8 cellular contexts compared by ENCODE assay signal in genomic region chr6:109440325-109441068, GRCh38. TPM values are rescaled to one million over a fixed set of nuclear protein-coding genes. Genes with fewer than 3 reads are reported as not detected.
A peak's percentile ranks its signal among the peaks of the same experiment; 100 is the strongest.
DNase-seq lines count a peak whose midpoint lies in the region; ATAC-seq, FAIRE-seq and TF ChIP-seq lines count a peak whose summit lies in the region.

PPIL6 (minus strand) TSS chr6:109440628; CDS start chr6:109440590, 38 bp downstream.
SMPD2 (plus strand) TSS chr6:109440724; CDS start chr6:109441122, 398 bp downstream.

- peaks cover 5 to 32% of the 10 kb centered on the region in 2 donors for H3K36me3 Mint-ChIP-seq in CD4-positive, alpha-beta memory T cell

- H3K27ac Mint-ChIP-seq in CD4-positive, alpha-beta memory T cell: peak within 1 kb of the TSS; percentile 96 to 98 (median 97)

- CTCF ChIA-PET in CD4-positive, alpha-beta memory T cell (lab: Charles Lee; ENCODE audit: partially characterized antibody): interaction anchor here (0.9 to 6.3 kb wide), 12 partner anchors 13 to 599 kb away, joined by 3 to 70 read pairs (median 8); partner anchors contain the start of genes CD164, MICAL1 and ZBTB24
- CTCF ChIA-PET in H1 (lab: Charles Lee; ENCODE audit: partially characterized antibody): interaction anchor here (0.7 to 6.1 kb wide), 13 partner anchors 13 to 570 kb away, joined by 3 to 63 read pairs (median 3); partner anchors contain the start of gene MICAL1

- no peak within 1 kb of the TSS for H2AK5ac ChIP-seq in H1 (ENCODE audit: low read depth, low read length)

- peaks cover 6 to 9% of the 10 kb centered on the region in 2 experiments for H4K20me1 ChIP-seq in H1 (replicated peaks in 1 of 2; ENCODE audit: control insufficient read depth in 1 of 2, insufficient read depth in 2 of 2, low read length in 2 of 2)

- intact Hi-C loops in CD4-positive, alpha-beta memory T cell (cut with micrococcal nuclease): loop anchor here (1.0 to 5.0 kb wide), 8 partner anchors 10 to 1542 kb away; partner anchors contain the start of genes CEP57L1, MICAL1, RPF2 and SESN1

- POLR2A ChIA-PET in CD4-positive, alpha-beta memory T cell (lab: Charles Lee; ENCODE audit: partially characterized antibody): interaction anchor here (0.6 to 10.9 kb wide), 17 partner anchors 9 to 1617 kb away, joined by 3 to 220 read pairs (median 5); partner anchors contain the start of genes AK9, CD164, CEP57L1 and FIG4
- POLR2A ChIA-PET in H1 (lab: Charles Lee; ENCODE audit: partially characterized antibody): interaction anchor here (0.6 to 5.8 kb wide), 11 partner anchors 11 to 145 kb away, joined by 3 to 85 read pairs (median 5); partner anchors contain the start of genes CD164, MICAL1 and ZBTB24

- 0 out of 2 replicates have a peak within 1 kb of the TSS, but pooled peaks have one; percentile 92 for H2BK15ac ChIP-seq in H1 (ENCODE audit: low read length)

- ATAC-seq in GM19328 (IDR thresholded peaks at IDR 0.05; ENCODE audit: unreplicated experiment): peak; percentile 91
- peak; percentile 84 for ATAC-seq in HG03460 (IDR thresholded peaks at IDR 0.05; ENCODE audit: unreplicated experiment)

- FAIRE-seq in H1 (lab: Jason Lieb, UNC): no peak

- peak within 1 kb of the TSS; percentile 89 for H3K27ac ChIP-seq in CD4-positive, alpha-beta memory T cell (ENCODE audit: low read depth, low read length)
- H3K27ac ChIP-seq in H1 (ENCODE audit: low read depth, low read length) (peak within 1 kb of the TSS; percentile 56), mesodermal cell (ENCODE audit: low read depth, low read length, severe bottlenecking) (peak within 1 kb of the TSS; percentile 95)

- peak within 1 kb of the TSS; percentile 78 for H2BK5ac ChIP-seq in H1 (ENCODE audit: low read depth, low read length)

- TF ChIP-seq RAD21 in H1 (IDR thresholded peaks at IDR 0.05 in 1 of 2, conservative IDR thresholded peaks at IDR 0.05 in 1 of 2; ENCODE audit: low read depth in 2 of 2, low read length in 2 of 2): no peak; a peak in 1 of 4 replicates

- H2BK12ac ChIP-seq in H1 (ENCODE audit: low read depth, low read length): no peak within 1 kb of the TSS

- peak within 1 kb of the TSS; percentile 72 for H4K91ac ChIP-seq in H1 (replicated peaks; ENCODE audit: insufficient read length, low read length)

- no peaks in the 10 kb centered on the region for H3K27me3 ChIP-seq in CD4-positive, alpha-beta memory T cell (ENCODE audit: insufficient read depth, low read length)
- peaks cover 0 to 2% (median 0%) of the 10 kb centered on the region in 4 experiments; a peak in 1 of 7 replicates for H3K27me3 ChIP-seq in H1 (replicated peaks in 1 of 4; ENCODE audit: control insufficient read depth in 3 of 4, extremely low read depth in 1 of 4, insufficient read depth in 3 of 4, low read length in 3 of 4)

- no peak within 1 kb of the TSS for H2BK120ac ChIP-seq in H1 (replicated peaks; ENCODE audit: low read depth, low read length)

- peak in 1 of 2 experiments; percentile 54; a peak in 2 of 3 replicates for TF ChIP-seq POLR2A in H1 (IDR thresholded peaks at IDR 0.05; ENCODE audit: control extremely low read depth in 1 of 2, low read depth in 2 of 2, low read length in 2 of 2)

- peak within 1 kb of the TSS; percentile 90 for H3K18ac ChIP-seq in H1 (ENCODE audit: extremely low read depth, low read length)

- H3K9ac ChIP-seq in H1 (replicated peaks in 1 of 4; ENCODE audit: extremely low read depth in 1 of 4, low read depth in 3 of 4, low read length in 3 of 4): peak within 1 kb of the TSS; percentile 25 to 79 (median 76)

- TF ChIP-seq EP300 in H1 (IDR thresholded peaks at IDR 0.05; ENCODE audit: borderline replicate concordance in 1 of 2, low read depth in 2 of 2, low read length in 2 of 2): no peak

- no peaks in the 10 kb centered on the region for H3K9me3 ChIP-seq in CD4-positive, alpha-beta memory T cell (ENCODE audit: control insufficient read depth in 1 of 2, low read length in 2 of 2)
- H3K9me3 ChIP-seq in H1 (ENCODE audit: insufficient read depth in 2 of 2, low read depth in 1 of 2, low read length in 1 of 2) (no peaks in the 10 kb centered on the region), mesodermal cell (ENCODE audit: control insufficient read depth, low read length) (no peaks in the 10 kb centered on the region)

- no peaks in the 10 kb centered on the region for H3K9me3 Mint-ChIP-seq in CD4-positive, alpha-beta memory T cell

- H3K27me3 Mint-ChIP-seq in CD4-positive, alpha-beta memory T cell: no peaks in the 10 kb centered on the region

- H3K4ac ChIP-seq in H1 (replicated peaks; ENCODE audit: insufficient read length, low read depth, low read length): no peak within 1 kb of the TSS

- peak in 1 of 3 experiments; percentile 16; a peak in 1 of 4 replicates for TF ChIP-seq CTCF in H1 (IDR thresholded peaks at IDR 0.05; ENCODE audit: control extremely low read depth in 1 of 3, insufficient read depth in 1 of 3, low read depth in 1 of 3, low read length in 3 of 3)

- H2BK20ac ChIP-seq in H1 (ENCODE audit: low read length): peak within 1 kb of the TSS; percentile 72; the same call in 1 of the 2 replicates

- 1% methylated on average over 77 of the region's 103 CpGs; no CpG with 5 or more reads in 1 of the 2 experiments for WGBS in H1 (ENCODE audit: extremely low coverage in 1 of 2, insufficient coverage in 1 of 2, insufficient read length in 1 of 2, insufficient replicate concordance in 2 of 2, low coverage in 1 of 2, low lambda C conversion rate in 2 of 2, missing lambda C conversion rate in 1 of 2), 2 experiments
- 0% methylated on average over 77 to 85 of the region's 103 CpGs for WGBS in mesodermal cell (ENCODE audit: insufficient coverage in 2 of 2), 2 experiments

- H3K36me3 ChIP-seq in CD4-positive, alpha-beta memory T cell (ENCODE audit: insufficient read depth, low read length): peaks cover 13% of the 10 kb centered on the region
- H3K36me3 ChIP-seq in H1 (ENCODE audit: control insufficient read depth in 2 of 4, insufficient read depth in 4 of 4, low read length in 3 of 4): peaks cover 9 to 34% (median 20%) of the 10 kb centered on the region in 4 experiments; a peak in 5 of 8 replicates
- peaks cover 32% of the 10 kb centered on the region for H3K36me3 ChIP-seq in mesodermal cell (ENCODE audit: control insufficient read depth, insufficient read depth, low read length)

- H3K56ac ChIP-seq in H1 (replicated peaks; ENCODE audit: insufficient read length, low read depth, low read length): no peak within 1 kb of the TSS

- H2AFZ ChIP-seq in H1 (ENCODE audit: low read length): peak within 1 kb of the TSS; percentile 81; the same call in 1 of the 2 replicates

- DNase-seq in CD4-positive, alpha-beta memory T cell: peak; percentile 77 to 84 (median 80)
- DNase-seq in NCI-H82 treated with DMSO at 0.1 percent for 48 hours (lab: John Stamatoyannopoulos, UW; ENCODE audit: unreplicated experiment) (peak; percentile 54), H1 (ENCODE audit: low read depth in 1 of 2, low spot score in 2 of 2) (peak; percentile 67 to 86)
- peak; percentile 59 to 66 for DNase-seq in activated CD8-positive, alpha-beta memory T cell treated with anti-CD3 and anti-CD28 coated beads for 4 hours (ENCODE audit: low read depth in 2 of 2)
- peak; percentile 56 for DNase-seq in stimulated activated CD8-positive, alpha-beta memory T cell treated with anti-CD3 and anti-CD28 coated beads, Interleukin-15, amount 100 ng/mL, for 24 hours (ENCODE audit: low read depth)

- peak within 1 kb of the TSS; percentile 70 to 95 for H3K4me2 ChIP-seq in H1 (ENCODE audit: insufficient read depth in 1 of 2, low read depth in 2 of 2, low read length in 2 of 2)

- H4K5ac ChIP-seq in H1 (ENCODE audit: insufficient read length, low read depth, low read length): no peak within 1 kb of the TSS

- peaks cover 0 to 3% of the 10 kb centered on the region in 2 experiments; a peak in 1 of 4 replicates for H3K79me2 ChIP-seq in H1 (ENCODE audit: control insufficient read depth in 1 of 2, insufficient read depth in 2 of 2, low read length in 2 of 2)

- no peak within 1 kb of the TSS for H3K23ac ChIP-seq in H1 (ENCODE audit: insufficient read length)

- H3K14ac ChIP-seq in H1 (ENCODE audit: insufficient read length): no peak within 1 kb of the TSS

- H3K4me3 Mint-ChIP-seq in CD4-positive, alpha-beta memory T cell: peak within 1 kb of the TSS; percentile 91 to 98 (median 94)

- H3K4me3 ChIP-seq in CD4-positive, alpha-beta memory T cell (ENCODE audit: low read length in 2 of 2): peak within 1 kb of the TSS; percentile 69 to 82
- H3K4me3 ChIP-seq in H1 (ENCODE audit: extremely low read depth in 1 of 4, insufficient read depth in 2 of 4, low read depth in 3 of 4, low read length in 4 of 4) (peak within 1 kb of the TSS; percentile 76 to 92 (median 90)), mesodermal cell (ENCODE audit: extremely low read depth, insufficient read depth, low read length, poor library complexity, severe bottlenecking) (peak within 1 kb of the TSS; percentile 83)

- no peaks in the 10 kb centered on the region; the same call in none of the 2 replicates for H3K79me1 ChIP-seq in H1 (ENCODE audit: low read depth, low read length)

- H3K23me2 ChIP-seq in H1 (ENCODE audit: low read depth, low read length): peaks cover 5% of the 10 kb centered on the region; the same call in 1 of the 2 replicates

- peaks cover 15 to 32% (median 21%) of the 10 kb centered on the region in 4 donors for H3K4me1 Mint-ChIP-seq in CD4-positive, alpha-beta memory T cell

- H3K4me1 ChIP-seq in CD4-positive, alpha-beta memory T cell (ENCODE audit: insufficient read depth, low read length): peaks cover 25% of the 10 kb centered on the region
- peaks cover 2 to 9% (median 5%) of the 10 kb centered on the region in 4 experiments for H3K4me1 ChIP-seq in H1 (replicated peaks in 1 of 4; ENCODE audit: control insufficient read depth in 3 of 4, insufficient read depth in 4 of 4, low read length in 3 of 4)
- H3K4me1 ChIP-seq in mesodermal cell (ENCODE audit: control insufficient read depth, insufficient read depth, low read length, poor library complexity, severe bottlenecking): peaks cover 2% of the 10 kb centered on the region

- H4K8ac ChIP-seq in H1 (ENCODE audit: extremely low read depth, insufficient read depth, low read length): peak within 1 kb of the TSS; percentile 83; the same call in 1 of the 2 replicates

RNA-seq across cellular contexts. Expression of gene PPIL6, which starts in this region (rescaled TPM):
- total RNA-seq in CD4-positive, alpha-beta memory T cell: under 1 TPM; 0.39 to 0.52 TPM
- polyA plus RNA-seq in CD4-positive, alpha-beta memory T cell: under 1 TPM; 0.33 to 0.35 TPM
- 1.3 and 1.5 TPM in 2 replicates for total RNA-seq in H1 (2021; fragmentation: NEBNext Ultra II Directional; extraction: Animal tissue kit (Norgen Biotek cat#: 25700))
- polyA plus RNA-seq in H1 (2011; rRNA removed): 0.19 and 0.42 TPM in 2 replicates
- 0.84 TPM for polyA plus RNA-seq in H1 (2011; cell fraction: cytosol; rRNA removed)
- 0.39 TPM for polyA plus RNA-seq in H1 (2011; cell fraction: nucleus; rRNA removed)
- 0.44 to 1.5 TPM (median 0.61 TPM) in 4 replicates for polyA plus RNA-seq in H1 (2012, experiment 1 of 2)
- 0.13 TPM for polyA plus RNA-seq in H1 (2012, experiment 2 of 2)
- polyA plus RNA-seq in H1 (2013, experiment 1 of 2): 0.55 TPM
- 0.40 TPM for polyA plus RNA-seq in H1 (2013, experiment 2 of 2)
- polyA minus RNA-seq in H1 (2011; rRNA and poly(A)+ RNA removed): 1.1 TPM in 1 of 2 replicates, not detected in the other
- polyA minus RNA-seq in H1 (2011; cell fraction: cytosol; rRNA and poly(A)+ RNA removed): not detected
- polyA minus RNA-seq in H1 (2011; cell fraction: nucleus; rRNA and poly(A)+ RNA removed): 1.9 TPM
- 2.0 TPM for polyA plus RNA-seq in mesodermal cell (2013, experiment 1 of 2)
- polyA plus RNA-seq in mesodermal cell (2013, experiment 2 of 2): 2.8 TPM

RNA-seq across cellular contexts. Expression of gene SMPD2, which starts in this region (rescaled TPM):
- 10 to 100 TPM; 21.7 to 23.6 TPM for total RNA-seq in CD4-positive, alpha-beta memory T cell
- 10 to 100 TPM in 1 of 2 donors, 1 to 10 TPM in 1; 8.2 to 15.8 TPM for polyA plus RNA-seq in CD4-positive, alpha-beta memory T cell
- total RNA-seq in H1 (2021; fragmentation: NEBNext Ultra II Directional; extraction: Animal tissue kit (Norgen Biotek cat#: 25700)): 10.5 and 11.5 TPM in 2 replicates
- polyA plus RNA-seq in H1 (2011; rRNA removed): 15.6 and 17.2 TPM in 2 replicates
- 12.7 TPM for polyA plus RNA-seq in H1 (2011; cell fraction: cytosol; rRNA removed)
- polyA plus RNA-seq in H1 (2011; cell fraction: nucleus; rRNA removed): 22.3 TPM
- polyA plus RNA-seq in H1 (2012, experiment 1 of 2): 9.5 to 13.6 TPM (median 12.0 TPM) in 4 replicates
- 18.2 TPM for polyA plus RNA-seq in H1 (2012, experiment 2 of 2)
- polyA plus RNA-seq in H1 (2013, experiment 1 of 2): 7.7 TPM
- 7.4 TPM for polyA plus RNA-seq in H1 (2013, experiment 2 of 2)
- polyA minus RNA-seq in H1 (2011; rRNA and poly(A)+ RNA removed): 19.4 and 23.2 TPM in 2 replicates
- polyA minus RNA-seq in H1 (2011; cell fraction: cytosol; rRNA and poly(A)+ RNA removed): 12.9 TPM
- 29.9 TPM for polyA minus RNA-seq in H1 (2011; cell fraction: nucleus; rRNA and poly(A)+ RNA removed)
- 6.5 TPM for polyA plus RNA-seq in mesodermal cell (2013, experiment 1 of 2)
- 6.3 TPM for polyA plus RNA-seq in mesodermal cell (2013, experiment 2 of 2)

Comparison
In these comparisons a context has a peak if more than half of its experiments do, and no peak if none do; other contexts are left out.
1. Peak in every context shown above with its lines: DNase-seq, ATAC-seq, H3K4me3 ChIP-seq and H3K27ac ChIP-seq.